26 cellular contexts compared by ENCODE assay signal in genomic region chr18:28863396-28863795, GRCh38.
"Had no signal": no experiment of that assay in that cellular context is flagged by ENCODE, and none has a peak within 500 bp of the region (broad histone marks: within the 10 kb centered on the region; RNA-seq: fewer than 3 reads in every experiment).

No MANE protein-coding gene starts in this region.

- DNase-seq: activated CD4-positive, alpha-beta T cell treated with anti-CD3 and anti-CD28 coated beads, Interleukin-2, amount 10 ng/mL, durations not matched to agents 24 days and 14 days; activated CD4-positive, alpha-beta T cell treated with anti-CD3 and anti-CD28 coated beads, Interleukin-2, amount 50 U/mL, for 4 hours; activated CD8-positive, alpha-beta T cell treated with anti-CD3 and anti-CD28 coated beads for 36 hours; activated gamma-delta T cell treated with Interleukin-2 at 50 U/mL for 16 hours; activated naive CD4-positive, alpha-beta T cell treated with anti-CD3 and anti-CD28 coated beads for 36 hours; activated T-cell treated with anti-CD3 and anti-CD28 coated beads, Interleukin-2, amount 50 U/mL, for 1 hour; adrenal gland; brain microvascular endothelial cell; Kasumi-1; KG1; MG63; NCI-H1048; NCI-H146; NCI-H187; NCI-H2029 treated with DMSO at 0.1 percent for 48 hours; NCI-H2171 treated with DMSO at 0.1 percent for 48 hours; NCI-H2227 treated with DMSO at 0.1 percent for 48 hours; NCI-H446; NCI-H524 treated with DMSO at 0.1 percent for 48 hours; SHP77; SJCRH30; T1000; WERI-Rb-1 had no signal

- H3K4me1 Mint-ChIP-seq: activated CD4-positive, alpha-beta T cell treated with anti-CD3 and anti-CD28 coated beads, Interleukin-2, amount 10 ng/mL, durations not matched to agents 24 days and 14 days had no signal

- H3K27me3 ChIP-seq: adrenal gland, brain microvascular endothelial cell, MG63, SJCRH30 had no signal

- H3K27ac ChIP-seq: adrenal gland, brain microvascular endothelial cell, SJCRH30, SK-N-MC, WERI-Rb-1 had no signal

- H3K4me3 ChIP-seq: adrenal gland, MG63, SJCRH30, SK-N-MC had no signal

- H3K4me1 ChIP-seq: adrenal gland, SJCRH30 had no signal

- H3K9me3 ChIP-seq: adrenal gland, MG63, SJCRH30 had no signal

- H3K27ac Mint-ChIP-seq: activated CD4-positive, alpha-beta T cell treated with anti-CD3 and anti-CD28 coated beads, Interleukin-2, amount 10 ng/mL, durations not matched to agents 24 days and 14 days; activated CD8-positive, alpha-beta T cell treated with anti-CD3 and anti-CD28 coated beads for 36 hours; activated naive CD4-positive, alpha-beta T cell treated with anti-CD3 and anti-CD28 coated beads for 36 hours; activated T-helper 2 cell treated with anti-CD3 and anti-CD28 coated beads, Interferon-gamma antibody, Interleukin-2, Interleukin-4, amounts not matched to agents 10 μg/mL and 5 μg/mL and 100 μg/mL, durations not matched to agents 14 hours and 24 hours and 36 hours had no signal

- H3K36me3 Mint-ChIP-seq: activated naive CD4-positive, alpha-beta T cell treated with anti-CD3 and anti-CD28 coated beads, Interleukin-2, amount 50 U/mL, for 72 hours had no signal

- H3K27me3 Mint-ChIP-seq: activated CD4-positive, alpha-beta T cell treated with anti-CD3 and anti-CD28 coated beads, Interleukin-2, amount 10 ng/mL, durations not matched to agents 24 days and 14 days; activated CD8-positive, alpha-beta T cell treated with anti-CD3 and anti-CD28 coated beads for 36 hours had no signal

- H3K4me3 Mint-ChIP-seq: activated CD4-positive, alpha-beta T cell treated with anti-CD3 and anti-CD28 coated beads, Interleukin-2, amount 10 ng/mL, durations not matched to agents 24 days and 14 days; activated CD8-positive, alpha-beta T cell treated with anti-CD3 and anti-CD28 coated beads for 36 hours; activated naive CD4-positive, alpha-beta T cell treated with anti-CD3 and anti-CD28 coated beads for 36 hours had no signal

- H3K36me3 ChIP-seq: adrenal gland, brain microvascular endothelial cell, MG63, SJCRH30, WERI-Rb-1 had no signal
